Comparison of ENCODE assay signal across 28 cellular contexts in genomic region chr10:86105181-86105580, GRCh38.
"Had no signal": no experiment of that assay in that cellular context is flagged by ENCODE, and none has a peak within 500 bp of the region (broad histone marks: within the 10 kb centered on the region; RNA-seq: fewer than 3 reads in every experiment).

No MANE protein-coding gene starts in this region.

- H3K4me3 Mint-ChIP-seq: activated CD4-positive, alpha-beta T cell treated with anti-CD3 and anti-CD28 coated beads for 36 hours; activated CD4-positive, alpha-beta T cell treated with anti-CD3 and anti-CD28 coated beads, Interleukin-2, amount 10 ng/mL, durations not matched to agents 7 days and 5 days; activated CD8-positive, alpha-beta T cell treated with anti-CD3 and anti-CD28 coated beads for 36 hours; activated naive CD4-positive, alpha-beta T cell treated with anti-CD3 and anti-CD28 coated beads for 36 hours; activated naive CD4-positive, alpha-beta T cell treated with anti-CD3 and anti-CD28 coated beads, Interleukin-2, amount 50 U/mL, for 24 hours; activated naive CD8-positive, alpha-beta T cell treated with anti-CD3 and anti-CD28 coated beads for 36 hours; activated naive CD8-positive, alpha-beta T cell treated with anti-CD3 and anti-CD28 coated beads, Interleukin-2, amount 50 U/mL, for 24 hours; activated T-cell treated with anti-CD3 and anti-CD28 coated beads, Interleukin-2, amount 50 U/mL, for 24 hours; activated T-cell treated with anti-CD3 and anti-CD28 coated beads, Interleukin-2, amount 50 U/mL, for 72 hours; central memory CD8-positive, alpha-beta T cell; effector memory CD8-positive, alpha-beta T cell had no signal

- H3K9me3 ChIP-seq: adrenal gland, body of pancreas, heart left ventricle had no signal

- H3K36me3 Mint-ChIP-seq: activated naive CD4-positive, alpha-beta T cell treated with anti-CD3 and anti-CD28 coated beads, Interleukin-2, amount 50 U/mL, for 24 hours; activated naive CD8-positive, alpha-beta T cell treated with anti-CD3 and anti-CD28 coated beads for 36 hours had no signal

- H3K36me3 ChIP-seq: adrenal gland, cardiac muscle cell, heart left ventricle had no signal

- H3K4me3 ChIP-seq: adrenal gland, body of pancreas, cardiac muscle cell, heart left ventricle had no signal

- ATAC-seq: activated CD4-positive, alpha-beta T cell treated with anti-CD3 and anti-CD28 coated beads for 36 hours; activated CD8-positive, alpha-beta T cell treated with anti-CD3 and anti-CD28 coated beads for 36 hours; activated naive CD8-positive, alpha-beta T cell treated with anti-CD3 and anti-CD28 coated beads, Interleukin-2, amount 50 U/mL, for 24 hours; activated T-cell treated with anti-CD3 and anti-CD28 coated beads, Interleukin-2, amount 50 U/mL, for 72 hours; body of pancreas; effector memory CD8-positive, alpha-beta T cell; esophagus mucosa; heart left ventricle had no signal

- H3K27me3 ChIP-seq: adrenal gland, body of pancreas, cardiac muscle cell, heart left ventricle had no signal

- H3K27ac Mint-ChIP-seq: activated CD4-positive, alpha-beta T cell treated with anti-CD3 and anti-CD28 coated beads for 36 hours; activated CD4-positive, alpha-beta T cell treated with anti-CD3 and anti-CD28 coated beads, Interleukin-2, amount 10 ng/mL, durations not matched to agents 7 days and 5 days; activated CD8-positive, alpha-beta T cell treated with anti-CD3 and anti-CD28 coated beads for 36 hours; activated naive CD4-positive, alpha-beta T cell treated with anti-CD3 and anti-CD28 coated beads for 36 hours; activated naive CD4-positive, alpha-beta T cell treated with anti-CD3 and anti-CD28 coated beads, Interleukin-2, amount 50 U/mL, for 24 hours; activated naive CD8-positive, alpha-beta T cell treated with anti-CD3 and anti-CD28 coated beads for 36 hours; activated naive CD8-positive, alpha-beta T cell treated with anti-CD3 and anti-CD28 coated beads, Interleukin-2, amount 50 U/mL, for 24 hours; activated T-cell treated with anti-CD3 and anti-CD28 coated beads, Interleukin-2, amount 50 U/mL, for 24 hours; activated T-cell treated with anti-CD3 and anti-CD28 coated beads, Interleukin-2, amount 50 U/mL, for 72 hours; effector memory CD8-positive, alpha-beta T cell had no signal

- H3K4me1 ChIP-seq: adrenal gland, body of pancreas, heart left ventricle had no signal

- H3K27ac ChIP-seq: adrenal gland, body of pancreas, cardiac muscle cell, epithelial cell of prostate, heart left ventricle had no signal

- DNase-seq: activated CD4-positive, alpha-beta T cell treated with anti-CD3 and anti-CD28 coated beads for 36 hours; activated CD4-positive, alpha-beta T cell treated with anti-CD3 and anti-CD28 coated beads, Interleukin-2, amount 10 ng/mL, durations not matched to agents 7 days and 5 days; activated CD4-positive, alpha-beta T cell treated with anti-CD3 and anti-CD28 coated beads, Interleukin-2, amount 50 U/mL, for 4 hours; activated CD4-positive, CD25-positive, alpha-beta regulatory T cell; activated CD4-positive, CD25-positive, alpha-beta regulatory T cell treated with anti-CD3 and anti-CD28 coated beads, Interleukin-2, amount 50 U/mL, for 72 hours; activated CD8-positive, alpha-beta memory T cell treated with anti-CD3 and anti-CD28 coated beads for 24 hours; activated CD8-positive, alpha-beta T cell treated with anti-CD3 and anti-CD28 coated beads for 36 hours; activated naive CD4-positive, alpha-beta T cell treated with anti-CD3 and anti-CD28 coated beads for 36 hours; activated naive CD8-positive, alpha-beta T cell treated with anti-CD3 and anti-CD28 coated beads for 36 hours; activated naive CD8-positive, alpha-beta T cell treated with anti-CD3 and anti-CD28 coated beads, Interleukin-2, amount 50 U/mL, for 24 hours; activated T-cell treated with anti-CD3 and anti-CD28 coated beads for 4 hours; activated T-cell treated with anti-CD3 and anti-CD28 coated beads, Interleukin-2, amount 50 U/mL, for 24 hours; activated T-cell treated with anti-CD3 and anti-CD28 coated beads, Interleukin-2, amount 50 U/mL, for 72 hours; adrenal gland; body of pancreas; cortex of kidney; dermis blood vessel endothelial cell; effector CD4-positive, alpha-beta T cell; effector memory CD8-positive, alpha-beta T cell; foreskin fibroblast; glutamatergic neuron; heart left ventricle; T-helper 2 cell had no signal

- H3K27me3 Mint-ChIP-seq: activated CD4-positive, alpha-beta T cell treated with anti-CD3 and anti-CD28 coated beads for 36 hours; activated CD4-positive, alpha-beta T cell treated with anti-CD3 and anti-CD28 coated beads, Interleukin-2, amount 10 ng/mL, durations not matched to agents 7 days and 5 days; activated CD8-positive, alpha-beta T cell treated with anti-CD3 and anti-CD28 coated beads for 36 hours; activated naive CD4-positive, alpha-beta T cell treated with anti-CD3 and anti-CD28 coated beads, Interleukin-2, amount 50 U/mL, for 24 hours; activated naive CD8-positive, alpha-beta T cell treated with anti-CD3 and anti-CD28 coated beads for 36 hours; activated naive CD8-positive, alpha-beta T cell treated with anti-CD3 and anti-CD28 coated beads, Interleukin-2, amount 50 U/mL, for 24 hours; activated T-cell treated with anti-CD3 and anti-CD28 coated beads, Interleukin-2, amount 50 U/mL, for 24 hours; central memory CD8-positive, alpha-beta T cell had no signal

- H3K4me1 Mint-ChIP-seq: activated CD4-positive, alpha-beta T cell treated with anti-CD3 and anti-CD28 coated beads for 36 hours; activated CD4-positive, alpha-beta T cell treated with anti-CD3 and anti-CD28 coated beads, Interleukin-2, amount 10 ng/mL, durations not matched to agents 7 days and 5 days; activated naive CD4-positive, alpha-beta T cell treated with anti-CD3 and anti-CD28 coated beads, Interleukin-2, amount 50 U/mL, for 24 hours; activated naive CD8-positive, alpha-beta T cell treated with anti-CD3 and anti-CD28 coated beads for 36 hours; activated naive CD8-positive, alpha-beta T cell treated with anti-CD3 and anti-CD28 coated beads, Interleukin-2, amount 50 U/mL, for 24 hours; central memory CD8-positive, alpha-beta T cell had no signal

- H3K9me3 Mint-ChIP-seq: activated CD4-positive, alpha-beta T cell treated with anti-CD3 and anti-CD28 coated beads, Interleukin-2, amount 10 ng/mL, durations not matched to agents 7 days and 5 days; activated CD8-positive, alpha-beta T cell treated with anti-CD3 and anti-CD28 coated beads for 36 hours; activated naive CD4-positive, alpha-beta T cell treated with anti-CD3 and anti-CD28 coated beads for 36 hours; activated naive CD4-positive, alpha-beta T cell treated with anti-CD3 and anti-CD28 coated beads, Interleukin-2, amount 50 U/mL, for 24 hours; activated naive CD8-positive, alpha-beta T cell treated with anti-CD3 and anti-CD28 coated beads for 36 hours; activated naive CD8-positive, alpha-beta T cell treated with anti-CD3 and anti-CD28 coated beads, Interleukin-2, amount 50 U/mL, for 24 hours; activated T-cell treated with anti-CD3 and anti-CD28 coated beads, Interleukin-2, amount 50 U/mL, for 24 hours; activated T-cell treated with anti-CD3 and anti-CD28 coated beads, Interleukin-2, amount 50 U/mL, for 72 hours; central memory CD8-positive, alpha-beta T cell; effector memory CD8-positive, alpha-beta T cell had no signal
